In the genomic region with DNA sequence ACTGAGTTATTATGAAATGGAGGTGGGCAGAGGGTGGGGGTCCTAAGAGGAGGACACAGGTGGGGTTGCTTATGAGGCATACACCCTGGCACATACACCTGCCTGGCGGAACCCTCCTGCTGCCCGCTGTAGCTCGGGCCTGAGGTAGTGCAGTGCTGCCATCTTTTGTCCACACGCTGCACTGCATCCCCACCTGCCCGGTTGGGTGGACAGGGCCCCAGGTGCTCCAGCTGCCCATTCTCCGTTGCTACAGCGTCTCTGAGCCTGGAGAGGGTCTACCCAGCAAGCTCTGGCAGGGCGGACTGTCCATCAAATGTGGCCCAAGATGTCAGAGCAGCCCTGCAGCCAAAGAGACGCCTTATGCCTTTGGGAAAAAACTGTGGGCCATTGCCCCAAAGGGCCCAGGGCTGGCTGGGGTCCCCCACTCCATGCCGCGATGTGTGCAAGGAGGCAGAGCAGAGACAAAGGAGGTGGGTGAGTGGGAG, we compare ENCODE assay signal across 9 cellular contexts.
DNase-seq lines count a peak whose midpoint lies in the region; ATAC-seq, FAIRE-seq and TF ChIP-seq lines count a peak whose summit lies in the region.
"Had no signal": no experiment of that assay in that cellular context is flagged by ENCODE, and none has a peak within 500 bp of the region (broad histone marks: within the 10 kb centered on the region; RNA-seq: fewer than 3 reads in every experiment).

No MANE protein-coding gene starts in this region.

- TF ChIP-seq POLR2A in A549 (IDR thresholded peaks at IDR 0.05; ENCODE audit: low read length): no peak

- H3K27ac ChIP-seq in A549: no peak overlapping the region
- H3K27ac ChIP-seq in right cardiac atrium (ENCODE audit: low read length): no peak overlapping the region

- CTCF ChIA-PET in A549 (lab: Yijun Ruan, JAX): interaction anchor here (0.6 to 4.3 kb wide), 29 partner anchors 9 to 428 kb away, joined by 3 to 19 read pairs (median 4); no protein-coding TSS in a partner anchor
- CTCF ChIA-PET in activated CD4-positive, alpha-beta memory T cell treated with anti-CD3 and anti-CD28 coated beads, Interleukin-2, amount 10 ng/mL, durations not matched to agents 7 days and 5 days (lab: Charles Lee): interaction anchor here (0.6 to 2.4 kb wide), 9 partner anchors 8 to 186 kb away, joined by 3 to 12 read pairs (median 4); no protein-coding TSS in a partner anchor

- TF ChIP-seq CTCF in A549 (IDR thresholded peaks at IDR 0.05): peak; percentile 56
- TF ChIP-seq CTCF in GM12872 (IDR thresholded peaks at IDR 0.05; ENCODE audit: insufficient read depth, low read depth, low read length): peak; percentile 93

- no peaks in the 10 kb centered on the region for H3K9me3 Mint-ChIP-seq in activated CD4-positive, alpha-beta memory T cell treated with anti-CD3 and anti-CD28 coated beads, Interleukin-2, amount 10 ng/mL, durations not matched to agents 7 days and 5 days

- H3K4me1 Mint-ChIP-seq in activated CD4-positive, alpha-beta memory T cell treated with anti-CD3 and anti-CD28 coated beads, Interleukin-2, amount 10 ng/mL, durations not matched to agents 7 days and 5 days: no peaks in the 10 kb centered on the region

- no peak for TF ChIP-seq EP300 in A549 (IDR thresholded peaks at IDR 0.05)

- TF ChIP-seq RAD21 in A549 (conservative IDR thresholded peaks at IDR 0.05 in 1 of 2, IDR thresholded peaks at IDR 0.05 in 1 of 2): peak; percentile 70 to 72

- H3K9me3 ChIP-seq in A549: no peaks in the 10 kb centered on the region
- H3K9me3 ChIP-seq in right cardiac atrium (ENCODE audit: control insufficient read depth, low read length): no peaks in the 10 kb centered on the region

- ATAC-seq in A549 (peak; percentile 76 to 96), right cardiac atrium (peak; percentile 63 to 70), HG02623 (IDR thresholded peaks at IDR 0.05; ENCODE audit: unreplicated experiment) (no peak)
- ATAC-seq in stimulated activated naive CD8-positive, alpha-beta T cell treated with anti-CD3 and anti-CD28 coated beads, Interleukin-15, Interleukin-2, amounts not matched to agents 100 U/mL and 50 U/mL, for 24 hours: no peak

- H3K4me2 ChIP-seq in A549: no peak overlapping the region

- H3K4me3 ChIP-seq in A549 (no peak overlapping the region), right cardiac atrium (ENCODE audit: low read length) (no peak overlapping the region)

- H3K27ac Mint-ChIP-seq in activated CD4-positive, alpha-beta memory T cell treated with anti-CD3 and anti-CD28 coated beads, Interleukin-2, amount 10 ng/mL, durations not matched to agents 7 days and 5 days: no peak overlapping the region
- H3K27ac Mint-ChIP-seq: activated naive CD8-positive, alpha-beta T cell had no signal

- DNase-seq in A549 (ENCODE audit: low read depth in 1 of 2, low spot score in 1 of 2) (peak; percentile 33 to 50), NCI-H2029 treated with DMSO at 0.1 percent for 48 hours (lab: John Stamatoyannopoulos, UW) (peak; percentile 15), right cardiac atrium (peak in 1 of 3 donors; percentile 65), posterior vena cava (ENCODE audit: low spot score) (no peak)
- peak; percentile 34 for DNase-seq in activated CD4-positive, alpha-beta memory T cell treated with anti-CD3 and anti-CD28 coated beads, Interleukin-2, amount 10 ng/mL, durations not matched to agents 7 days and 5 days
- DNase-seq in stimulated activated naive CD8-positive, alpha-beta T cell treated with anti-CD3 and anti-CD28 coated beads, Interleukin-15, Interleukin-2, amounts not matched to agents 100 U/mL and 50 U/mL, for 24 hours: peak; percentile 44

- 0% methylated on average over 6 of the region's 11 CpGs for WGBS in A549 (ENCODE audit: missing lambda C conversion rate)
- 23% methylated on average over 11 of the region's 11 CpGs for WGBS in right cardiac atrium

- FAIRE-seq in A549 (lab: Jason Lieb, UNC): no peak

- H3K27me3 Mint-ChIP-seq in activated CD4-positive, alpha-beta memory T cell treated with anti-CD3 and anti-CD28 coated beads, Interleukin-2, amount 10 ng/mL, durations not matched to agents 7 days and 5 days: no peaks in the 10 kb centered on the region
- H3K27me3 Mint-ChIP-seq: activated naive CD8-positive, alpha-beta T cell had no signal

- POLR2A ChIA-PET in A549 (lab: Yijun Ruan, JAX): no interaction called here
- POLR2A ChIA-PET in activated CD4-positive, alpha-beta memory T cell treated with anti-CD3 and anti-CD28 coated beads, Interleukin-2, amount 10 ng/mL, durations not matched to agents 7 days and 5 days (lab: Charles Lee): no interaction called here

- intact Hi-C loops in right cardiac atrium (cut with DNase I): loop anchor here in 2 of 4 donors (10.0 kb wide), 1 partner anchor 187 kb away; no protein-coding TSS in a partner anchor
- intact Hi-C loops in posterior vena cava (cut with DNase I): no loop called here

- no peaks in the 10 kb centered on the region for H3K4me1 ChIP-seq in A549
- H3K4me1 ChIP-seq in right cardiac atrium (ENCODE audit: control insufficient read depth, insufficient read depth, low read length): no peaks in the 10 kb centered on the region

- no peaks in the 10 kb centered on the region for H3K36me3 Mint-ChIP-seq in activated CD4-positive, alpha-beta memory T cell treated with anti-CD3 and anti-CD28 coated beads, Interleukin-2, amount 10 ng/mL, durations not matched to agents 7 days and 5 days (ENCODE audit: low read depth)
- H3K36me3 Mint-ChIP-seq: activated naive CD8-positive, alpha-beta T cell had no signal

- H3K4me3 Mint-ChIP-seq in activated CD4-positive, alpha-beta memory T cell treated with anti-CD3 and anti-CD28 coated beads, Interleukin-2, amount 10 ng/mL, durations not matched to agents 7 days and 5 days: no peak overlapping the region
- H3K4me3 Mint-ChIP-seq: activated naive CD8-positive, alpha-beta T cell had no signal

- no peaks in the 10 kb centered on the region for H3K27me3 ChIP-seq in right cardiac atrium (ENCODE audit: control insufficient read depth, insufficient read depth)

TF ChIP-seq in A549, 52 proteins besides CTCF, POLR2A, EP300 and RAD21:
- no peak for TF ChIP-seq CEBPB (IDR thresholded peaks at IDR 0.05)
- TF ChIP-seq SMC3 (IDR thresholded peaks at IDR 0.05): peak; percentile 35; the same call in 2 of the 3 replicates
TF ChIP-seq in A549: peak in this region for 1.

Comparison
In these comparisons a context has a peak if more than half of its experiments do, and no peak if none do; other contexts are left out.
1. ATAC-seq: peak in A549 (2 of 2) and right cardiac atrium (2 of 2); none in stimulated activated naive CD8-positive, alpha-beta T cell treated with anti-CD3 and anti-CD28 coated beads, Interleukin-15, Interleukin-2, amounts not matched to agents 100 U/mL and 50 U/mL, for 24 hours (single experiment) and HG02623 (single experiment).